ENCODE assay signal across 12 cellular contexts in the genomic region with DNA sequence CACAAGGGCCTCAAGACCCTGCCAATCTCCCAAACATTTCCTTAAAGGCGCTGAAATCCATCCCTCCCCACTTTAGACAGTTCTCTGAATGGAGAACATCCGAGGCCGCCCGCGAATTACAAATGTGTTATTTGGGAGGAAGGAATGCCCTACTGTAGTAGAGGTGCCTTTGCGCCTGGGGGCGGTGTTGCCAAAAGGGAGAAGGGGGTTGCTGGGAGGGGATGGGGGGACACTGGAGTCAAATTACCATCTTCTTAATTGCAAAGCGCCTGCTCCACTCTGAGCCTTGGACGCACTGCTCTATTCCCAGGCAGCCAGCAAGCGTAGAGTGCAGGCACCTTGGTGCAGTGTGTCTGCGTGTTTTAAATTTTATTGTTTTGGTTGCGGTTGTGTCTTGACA. TPM values are rescaled to one million over a fixed set of nuclear protein-coding genes. Genes with fewer than 3 reads are reported as not detected.
A peak's percentile ranks its signal among the peaks of the same experiment; 100 is the strongest.
DNase-seq lines count a peak whose midpoint lies in the region; ATAC-seq, FAIRE-seq and TF ChIP-seq lines count a peak whose summit lies in the region.
"Had no signal": no experiment of that assay in that cellular context is flagged by ENCODE, and none has a peak within 500 bp of the region (broad histone marks: within the 10 kb centered on the region; RNA-seq: fewer than 3 reads in every experiment).

No MANE protein-coding gene starts in this region.

- H3T11ph ChIP-seq in H9 (ENCODE audit: low read length): no peak overlapping the region

- H2BK120ac ChIP-seq in H9 (ENCODE audit: low read depth, low read length, poor library complexity, severe bottlenecking) (no peak overlapping the region), mesendoderm (ENCODE audit: low read depth, low read length) (peak overlapping the region; percentile 82)

- H3K4me3 ChIP-seq in CD4-positive, alpha-beta memory T cell (ENCODE audit: low read length in 2 of 2): peak overlapping the region in 1 of 2 donors; percentile 52
- H3K4me3 ChIP-seq in astrocyte (ENCODE audit: insufficient read depth, low read depth, low read length) (no peak overlapping the region), mesendoderm (ENCODE audit: low read length) (no peak overlapping the region)

- peaks cover 0 to 2% (median 0%) of the 10 kb centered on the region in 8 donors for H3K9me3 Mint-ChIP-seq in CD4-positive, alpha-beta memory T cell
- H3K9me3 Mint-ChIP-seq in H9 (peaks cover 75 to 85% of the 10 kb centered on the region in 2 experiments), astrocyte (ENCODE audit: unreplicated experiment) (no peaks in the 10 kb centered on the region)

- no peak overlapping the region for H3K27ac ChIP-seq in CD4-positive, alpha-beta memory T cell (ENCODE audit: low read depth, low read length)
- H3K27ac ChIP-seq in H9 (ENCODE audit: insufficient read length, low read depth, low read length) (no peak overlapping the region), astrocyte (ENCODE audit: low read depth, low read length) (no peak overlapping the region), mesendoderm (ENCODE audit: low read depth, low read length) (no peak overlapping the region)

- no peak for TF ChIP-seq POLR2A in GM12891 (IDR thresholded peaks at IDR 0.05; ENCODE audit: low read depth, low read length)

- no peak overlapping the region for H4K91ac ChIP-seq in H9 (ENCODE audit: insufficient read length, low read depth, low read length)

- TF ChIP-seq CTCF in H9 (conservative IDR thresholded peaks at IDR 0.05) (peak; percentile 57), astrocyte (IDR thresholded peaks at IDR 0.05; ENCODE audit: insufficient read depth, low read depth, low read length) (no peak)

- H3K4me1 Mint-ChIP-seq in CD4-positive, alpha-beta memory T cell: peaks cover 8 to 30% (median 9%) of the 10 kb centered on the region in 4 donors
- peaks cover 22 to 41% of the 10 kb centered on the region in 2 experiments for H3K4me1 Mint-ChIP-seq in H9
- peaks cover 8% of the 10 kb centered on the region for H3K4me1 Mint-ChIP-seq in astrocyte (ENCODE audit: low read depth, unreplicated experiment)

- H3K4me2 ChIP-seq in H9 (ENCODE audit: insufficient read depth, insufficient read length, low read length) (peak overlapping the region; percentile 83), astrocyte (ENCODE audit: low read length) (peak overlapping the region; percentile 82), mesendoderm (ENCODE audit: low read length) (peak overlapping the region; percentile 64)

- peaks cover 22% of the 10 kb centered on the region for H3K4me1 ChIP-seq in CD4-positive, alpha-beta memory T cell (ENCODE audit: insufficient read depth, low read length)
- no peaks in the 10 kb centered on the region; the same call in 1 of the 2 replicates for H3K4me1 ChIP-seq in H9 (ENCODE audit: insufficient read depth, low read length)
- H3K4me1 ChIP-seq in astrocyte (ENCODE audit: insufficient read depth, low read length): no peaks in the 10 kb centered on the region
- no peaks in the 10 kb centered on the region for H3K4me1 ChIP-seq in mesendoderm (ENCODE audit: control insufficient read depth, low read depth, low read length)

- H3K9me3 ChIP-seq in CD4-positive, alpha-beta memory T cell (ENCODE audit: control insufficient read depth in 1 of 2, low read length in 2 of 2): no peaks in the 10 kb centered on the region
- peaks cover 21% of the 10 kb centered on the region for H3K9me3 ChIP-seq in H9 (ENCODE audit: control insufficient read depth, low read depth, low read length)
- no peaks in the 10 kb centered on the region for H3K9me3 ChIP-seq in astrocyte (ENCODE audit: insufficient read depth, low read depth, low read length)

- no peak overlapping the region for H3K14ac ChIP-seq in H9 (ENCODE audit: insufficient read depth, low read length)

- H3K18ac ChIP-seq in H9 (ENCODE audit: insufficient read length, low read depth, low read length) (no peak overlapping the region), mesendoderm (ENCODE audit: low read length) (no peak overlapping the region)

- H3K79me1 ChIP-seq in H9 (ENCODE audit: insufficient read depth, low read depth, low read length, poor library complexity, severe bottlenecking) (no peaks in the 10 kb centered on the region), mesendoderm (ENCODE audit: low read length) (no peaks in the 10 kb centered on the region)

- H3K27me3 ChIP-seq in CD4-positive, alpha-beta memory T cell (ENCODE audit: insufficient read depth, low read length): peaks cover 8% of the 10 kb centered on the region
- H3K27me3 ChIP-seq in H9 (ENCODE audit: insufficient read depth, low read length) (peaks cover 37% of the 10 kb centered on the region; the same call in 1 of the 2 replicates), astrocyte (ENCODE audit: insufficient read depth, low read length) (peaks cover 11% of the 10 kb centered on the region), mesendoderm (ENCODE audit: insufficient read depth, low read length, poor library complexity) (no peaks in the 10 kb centered on the region)

- H2BK15ac ChIP-seq in H9 (ENCODE audit: low read depth, low read length) (no peak overlapping the region), mesendoderm (replicated peaks; ENCODE audit: low read depth) (no peak overlapping the region)

- no peak overlapping the region for H2AK5ac ChIP-seq in H9 (ENCODE audit: insufficient read length, low read length)
- no peak overlapping the region for H2AK5ac ChIP-seq in mesendoderm (ENCODE audit: low read length)

- H2BK5ac ChIP-seq in H9 (ENCODE audit: insufficient read length, low read length) (no peak overlapping the region), mesendoderm (ENCODE audit: low read length) (no peak overlapping the region)

- no peak overlapping the region for H2BK20ac ChIP-seq in H9 (ENCODE audit: low read depth, low read length, poor library complexity, severe bottlenecking)

- WGBS in H9 (ENCODE audit: extremely low coverage, insufficient read length, low lambda C conversion rate): no CpG with 5 or more reads among the region's 12 CpGs
- no CpG with 5 or more reads among the region's 12 CpGs for WGBS in mesendoderm (ENCODE audit: extremely low coverage, insufficient coverage, low lambda C conversion rate)

- no peak for ATAC-seq in HG02642 (IDR thresholded peaks at IDR 0.05; ENCODE audit: poor library complexity, unreplicated experiment)

- H4K8ac ChIP-seq in H9 (replicated peaks; ENCODE audit: insufficient read length, low read depth, low read length) (no peak overlapping the region), mesendoderm (ENCODE audit: low read depth, low read length) (no peak overlapping the region)

- no peaks in the 10 kb centered on the region for H3K36me3 ChIP-seq in CD4-positive, alpha-beta memory T cell (ENCODE audit: insufficient read depth, low read length)
- H3K36me3 ChIP-seq in astrocyte (ENCODE audit: insufficient read depth, low read length) (no peaks in the 10 kb centered on the region), mesendoderm (ENCODE audit: control insufficient read depth, insufficient read depth, low read length) (no peaks in the 10 kb centered on the region)

- peaks cover 4 to 5% of the 10 kb centered on the region in 2 donors for H3K27me3 Mint-ChIP-seq in CD4-positive, alpha-beta memory T cell
- H3K27me3 Mint-ChIP-seq in H9 (ENCODE audit: low read depth) (peaks cover 81% of the 10 kb centered on the region), astrocyte (ENCODE audit: low read depth, unreplicated experiment) (peaks cover 12% of the 10 kb centered on the region)

- H3K23ac ChIP-seq in H9 (ENCODE audit: insufficient read length, low read depth, low read length) (no peak overlapping the region), mesendoderm (ENCODE audit: low read length) (no peak overlapping the region)

- no peak overlapping the region for H3K4ac ChIP-seq in H9 (ENCODE audit: low read depth, low read length)
- H3K4ac ChIP-seq in mesendoderm (ENCODE audit: low read depth, low read length): no peak overlapping the region

- peaks cover 20% of the 10 kb centered on the region for H3K23me2 ChIP-seq in H9 (ENCODE audit: insufficient read length, low read depth, low read length, poor library complexity, severe bottlenecking)

- POLR2A ChIA-PET in CD4-positive, alpha-beta memory T cell (lab: Charles Lee; ENCODE audit: partially characterized antibody): interaction anchor here (1.0 to 4.2 kb wide), 5 partner anchors 13 to 177 kb away, joined by 3 to 41 read pairs (median 5); partner anchors contain the start of gene ZBTB33

- H3K27ac Mint-ChIP-seq in CD4-positive, alpha-beta memory T cell: peak overlapping the region in 1 of 7 donors; percentile 93
- no peak overlapping the region for H3K27ac Mint-ChIP-seq in H9
- H3K27ac Mint-ChIP-seq in astrocyte (ENCODE audit: unreplicated experiment): no peak overlapping the region

- FAIRE-seq in astrocyte (lab: Jason Lieb, UNC) (no peak), GM12891 (lab: Jason Lieb, UNC) (no peak)
- FAIRE-seq: small intestine had no signal

- no peak overlapping the region for H2BK12ac ChIP-seq in H9 (ENCODE audit: insufficient read length, low read depth, low read length)

- peaks cover 0 to 5% of the 10 kb centered on the region in 2 donors for H3K36me3 Mint-ChIP-seq in CD4-positive, alpha-beta memory T cell
- H3K36me3 Mint-ChIP-seq in H9 (ENCODE audit: insufficient read depth in 1 of 3, low read depth in 3 of 3): peaks cover 0 to 5% (median 4%) of the 10 kb centered on the region in 3 experiments; a peak in 2 of 7 replicates
- no peaks in the 10 kb centered on the region for H3K36me3 Mint-ChIP-seq in astrocyte (ENCODE audit: low read depth, unreplicated experiment)

- no peak for DNase-seq in CD4-positive, alpha-beta memory T cell
- DNase-seq in H9 (peak; percentile 79), astrocyte (ENCODE audit: low read depth) (no peak), mesendoderm (peak; percentile 84), GM12891 (ENCODE audit: insufficient read length, low spot score) (no peak), Ammon's horn (ENCODE audit: low spot score) (no peak), DMS53 (lab: John Stamatoyannopoulos, UW) (no peak)
- DNase-seq: mesenchymal stem cell, small intestine had no signal

- H2AFZ ChIP-seq in H9 (ENCODE audit: low read length) (no peak overlapping the region), astrocyte (ENCODE audit: low read depth, low read length) (no peak overlapping the region)

- H3K56ac ChIP-seq in H9 (ENCODE audit: insufficient read length, low read depth, low read length) (no peak overlapping the region), mesendoderm (ENCODE audit: low read length) (peak overlapping the region; percentile 74)

- peak overlapping the region in 7 of 8 donors; percentile 7 to 96 (median 86) for H3K4me3 Mint-ChIP-seq in CD4-positive, alpha-beta memory T cell
- H3K4me3 Mint-ChIP-seq in H9 (peak overlapping the region; percentile 62 to 81), astrocyte (ENCODE audit: unreplicated experiment) (no peak overlapping the region)

- no peaks in the 10 kb centered on the region for H3K79me2 ChIP-seq in H9 (ENCODE audit: insufficient read depth, low read length)
- H3K79me2 ChIP-seq in astrocyte (ENCODE audit: insufficient read depth, low read length): no peaks in the 10 kb centered on the region
- H3K79me2 ChIP-seq in mesendoderm (ENCODE audit: control insufficient read depth, insufficient read depth, low read length): no peaks in the 10 kb centered on the region

- no peaks in the 10 kb centered on the region for H4K20me1 ChIP-seq in H9 (ENCODE audit: control insufficient read depth, insufficient read depth, insufficient read length)
- no peaks in the 10 kb centered on the region for H4K20me1 ChIP-seq in astrocyte (ENCODE audit: insufficient read depth, low read length)

- CTCF ChIA-PET in CD4-positive, alpha-beta memory T cell (lab: Charles Lee; ENCODE audit: partially characterized antibody): interaction anchor here (0.8 to 3.1 kb wide), 6 partner anchors 8 to 94 kb away, joined by 3 to 21 read pairs (median 4); partner anchors contain the start of gene ZBTB33

- H3K9ac ChIP-seq in H9 (ENCODE audit: extremely low read depth, insufficient read length, low read length) (no peak overlapping the region), astrocyte (ENCODE audit: low read length) (no peak overlapping the region), mesendoderm (ENCODE audit: low read length) (peak overlapping the region; percentile 67)

- H4K5ac ChIP-seq in H9 (ENCODE audit: insufficient read length, low read depth, low read length) (no peak overlapping the region), mesendoderm (ENCODE audit: low read length) (no peak overlapping the region)

- intact Hi-C loops in CD4-positive, alpha-beta memory T cell (cut with micrococcal nuclease): no loop called here

RNA-seq across cellular contexts. Expression of gene TMEM255A, which starts 2.7 kb away (rescaled TPM):
- 1 to 10 TPM in 1 of 2 experiments, under 1 TPM in 1; 0.76 to 1.1 TPM for total RNA-seq in CD4-positive, alpha-beta memory T cell
- polyA plus RNA-seq in CD4-positive, alpha-beta memory T cell: under 1 TPM; 0.27 to 0.80 TPM
- total RNA-seq in H9 (2021) (0.20 and 0.77 TPM in 2 replicates), astrocyte (1.7 and 4.6 TPM in 2 replicates)
- polyA plus RNA-seq in mesendoderm (2013, experiment 1 of 2): 0.94 TPM
- polyA plus RNA-seq in mesendoderm (2013, experiment 2 of 2): 0.91 TPM
- 0.15 TPM for polyA plus RNA-seq in GM12891 (2012; ENCODE audit: low read depth, missing spikeins)
- total RNA-seq: activated CD8-positive, alpha-beta memory T cell treated with anti-CD3 and anti-CD28 coated beads for 36 hours had no signal
- polyA plus RNA-seq: aorta had no signal

RNA-seq across cellular contexts. Expression of gene ATP1B4, which starts 53.3 kb away (rescaled TPM):
- total RNA-seq in CD4-positive, alpha-beta memory T cell: not detected
- polyA plus RNA-seq in CD4-positive, alpha-beta memory T cell: not detected
- total RNA-seq in H9 (2021): not detected in 2 replicates
- not detected in 2 replicates for total RNA-seq in astrocyte
- not detected for polyA plus RNA-seq in mesendoderm (2013, experiment 1 of 2)
- not detected for polyA plus RNA-seq in mesendoderm (2013, experiment 2 of 2)
- not detected for polyA plus RNA-seq in GM12891 (2012; ENCODE audit: low read depth, missing spikeins)
- total RNA-seq: activated CD8-positive, alpha-beta memory T cell treated with anti-CD3 and anti-CD28 coated beads for 36 hours; aorta had no signal
- polyA plus RNA-seq: aorta, small intestine had no signal

RNA-seq across cellular contexts. Expression of gene ZBTB33, which starts 57.9 kb away (rescaled TPM):
- 10 to 100 TPM; 33.5 to 34.6 TPM for total RNA-seq in CD4-positive, alpha-beta memory T cell
- polyA plus RNA-seq in CD4-positive, alpha-beta memory T cell: 10 to 100 TPM in 1 of 2 donors, 1 to 10 TPM in 1; 9.5 to 19.7 TPM
- total RNA-seq in H9 (2021): 18.1 and 18.7 TPM in 2 replicates
- total RNA-seq in astrocyte: 17.4 and 19.9 TPM in 2 replicates
- polyA plus RNA-seq in mesendoderm (2013, experiment 1 of 2): 11.0 TPM
- polyA plus RNA-seq in mesendoderm (2013, experiment 2 of 2): 11.1 TPM
- polyA plus RNA-seq in GM12891 (2012; ENCODE audit: low read depth, missing spikeins): 8.4 TPM

Comparison
In these comparisons a context has a peak if more than half of its experiments do, and no peak if none do; other contexts are left out.
1. DNase-seq: peak in H9 (single experiment) and mesendoderm (single experiment); none in CD4-positive, alpha-beta memory T cell (0 of 5), astrocyte (single experiment), GM12891 (single experiment), Ammon's horn (single experiment) and DMS53 (single experiment).
2. Peak in every context shown above with its lines, with median percentiles within 50 percentile points of each other: H3K4me2 ChIP-seq.